In genomic region chr7:140175221-140176218, GRCh38 we compare ENCODE assay signal across 8 cellular contexts. TPM values are rescaled to one million over a fixed set of nuclear protein-coding genes. Genes with fewer than 3 reads are reported as not detected.
A peak's percentile ranks its signal among the peaks of the same experiment; 100 is the strongest.
DNase-seq lines count a peak whose midpoint lies in the region; ATAC-seq and TF ChIP-seq lines count a peak whose summit lies in the region.

No MANE protein-coding gene starts in this region.

- H3K4me3 ChIP-seq in choroid plexus epithelial cell (ENCODE audit: low read depth, low read length) (peak overlapping the region; percentile 71), kidney epithelial cell (ENCODE audit: low read depth, low read length) (peak overlapping the region; percentile 87)

- H3K36me3 ChIP-seq in kidney epithelial cell (ENCODE audit: control insufficient read depth, insufficient read depth, low read length) = no peaks in the 10 kb centered on the region

- ATAC-seq in GM19043 (IDR thresholded peaks at IDR 0.05; ENCODE audit: low read depth, unreplicated experiment) (peak; percentile 42), HG03439 (IDR thresholded peaks at IDR 0.05; ENCODE audit: unreplicated experiment) (peak; percentile 45)

- peaks cover 2% of the 10 kb centered on the region for H3K27me3 ChIP-seq in kidney epithelial cell (ENCODE audit: control insufficient read depth, insufficient read depth, low read length)

- TF ChIP-seq CTCF in choroid plexus epithelial cell (conservative IDR thresholded peaks at IDR 0.05; ENCODE audit: low read depth, low read length) = peak; percentile 87
- peak; percentile 89 for TF ChIP-seq CTCF in kidney epithelial cell (IDR thresholded peaks at IDR 0.05; ENCODE audit: insufficient read depth, low read length, poor library complexity, severe bottlenecking)

- DNase-seq in AML-193 (lab: John Stamatoyannopoulos, UW) (peak; percentile 75 to 78), NCI-H510A (lab: John Stamatoyannopoulos, UW) (peak; percentile 92), choroid plexus epithelial cell (ENCODE audit: low read depth) (peak; percentile 96), kidney epithelial cell (ENCODE audit: low read depth) (peak; percentile 85)
- peak; percentile 74 to 75 for DNase-seq in activated CD4-positive, alpha-beta T cell treated with anti-CD3 and anti-CD28 coated beads for 24 hours (ENCODE audit: low read depth in 2 of 2)
- peak; percentile 90 for DNase-seq in stimulated activated CD4-positive, alpha-beta T cell treated with anti-CD3 and anti-CD28 coated beads, Interleukin-15, amount 100 ng/mL, for 24 hours

RNA-seq across cellular contexts. Expression of gene KDM7A, which starts 1.3 kb away (rescaled TPM):
- total RNA-seq in kidney epithelial cell = 9.7 and 11.5 TPM in 2 replicates

Comparison
In these comparisons a context has a peak if more than half of its experiments do, and no peak if none do; other contexts are left out.
1. Peak in every context shown above with its lines: DNase-seq, ATAC-seq and H3K4me3 ChIP-seq.